In the genomic region with DNA sequence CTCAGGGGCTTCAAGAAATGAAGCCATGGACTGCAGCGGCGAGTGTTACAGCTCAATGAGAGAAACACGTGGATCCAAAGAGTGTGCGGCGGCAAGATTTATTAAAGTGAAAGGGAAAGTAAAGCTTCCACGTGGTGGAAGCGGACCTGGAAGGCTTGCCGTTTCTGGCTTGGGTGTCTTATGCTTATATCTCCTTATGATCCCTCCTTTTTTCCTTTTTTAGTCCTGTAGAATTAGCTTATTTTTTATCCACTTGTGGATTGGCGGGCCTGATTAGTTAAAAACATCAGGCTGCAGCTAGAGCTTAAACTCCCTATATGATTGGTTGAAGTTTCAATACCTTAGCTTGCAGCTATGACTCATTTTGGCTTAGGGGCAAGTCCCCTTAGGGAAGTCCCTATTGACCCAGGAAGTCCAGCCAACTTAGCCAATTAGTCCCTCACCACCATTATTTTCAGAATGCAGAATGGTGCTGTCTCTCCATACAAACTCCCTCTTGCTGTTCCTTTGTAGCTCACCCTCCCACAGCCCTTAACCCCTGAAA, we compare ENCODE assay signal across 12 cellular contexts. TPM values are rescaled to one million over a fixed set of nuclear protein-coding genes. Genes with fewer than 3 reads are reported as not detected.
A peak's percentile ranks its signal among the peaks of the same experiment; 100 is the strongest.
DNase-seq lines count a peak whose midpoint lies in the region; ATAC-seq and TF ChIP-seq lines count a peak whose summit lies in the region.
"Had no signal": no experiment of that assay in that cellular context is flagged by ENCODE, and none has a peak within 500 bp of the region (broad histone marks: within the 10 kb centered on the region; RNA-seq: fewer than 3 reads in every experiment).

No MANE protein-coding gene starts in this region.

- peak overlapping the region; percentile 50 for H3K4me3 Mint-ChIP-seq in activated T-helper 1 cell treated with anti-CD3 and anti-CD28 coated beads, Interleukin-12 subunit alpha, Interleukin-12 subunit beta, Interleukin-2, Interleukin-4 antibody, amounts not matched to agents 30 ng/mL and 10 ng/mL and 1 ng/mL, durations not matched to agents 14 hours and 24 hours and 36 hours
- peak overlapping the region in 8 of 10 donors; percentile 59 to 80 (median 75) for H3K4me3 Mint-ChIP-seq in naive thymus-derived CD8-positive, alpha-beta T cell
- H3K4me3 Mint-ChIP-seq in progenitor cell of endocrine pancreas (ENCODE audit: low read depth): no peak overlapping the region

- H3K27me3 Mint-ChIP-seq in activated T-helper 1 cell treated with anti-CD3 and anti-CD28 coated beads, Interleukin-12 subunit alpha, Interleukin-12 subunit beta, Interleukin-2, Interleukin-4 antibody, amounts not matched to agents 30 ng/mL and 10 ng/mL and 1 ng/mL, durations not matched to agents 14 hours and 24 hours and 36 hours (ENCODE audit: insufficient read depth): no peaks in the 10 kb centered on the region
- H3K27me3 Mint-ChIP-seq in naive thymus-derived CD8-positive, alpha-beta T cell: no peaks in the 10 kb centered on the region
- no peaks in the 10 kb centered on the region for H3K27me3 Mint-ChIP-seq in progenitor cell of endocrine pancreas

- intact Hi-C loops in activated T-helper 1 cell treated with anti-CD3 and anti-CD28 coated beads, Interleukin-12 subunit alpha, Interleukin-12 subunit beta, Interleukin-2, Interleukin-4 antibody, amounts not matched to agents 30 ng/mL and 10 ng/mL and 1 ng/mL, durations not matched to agents 14 hours and 24 hours and 36 hours (cut with micrococcal nuclease): no loop called here

- no peak overlapping the region for H3K4me3 ChIP-seq in GM12865 (ENCODE audit: low read depth, low read length)
- H3K4me3 ChIP-seq: GM23248 had no signal

- ATAC-seq in HG02759 (IDR thresholded peaks at IDR 0.05; ENCODE audit: unreplicated experiment) (peak; percentile 46), HG02970 (IDR thresholded peaks at IDR 0.05; ENCODE audit: low FRiP score, unreplicated experiment) (no peak), GM21367 (IDR thresholded peaks at IDR 0.05; ENCODE audit: unreplicated experiment) (no peak)
- peak in 1 of 2 donors; percentile 47 for ATAC-seq in naive thymus-derived CD8-positive, alpha-beta T cell

- peak; percentile 59 for DNase-seq in GM12865 (ENCODE audit: low read depth)
- DNase-seq in activated T-helper 1 cell treated with anti-CD3 and anti-CD28 coated beads, Interleukin-12 subunit alpha, Interleukin-12 subunit beta, Interleukin-2, Interleukin-4 antibody, amounts not matched to agents 30 ng/mL and 10 ng/mL and 1 ng/mL, durations not matched to agents 14 hours and 24 hours and 36 hours (ENCODE audit: low spot score): no peak
- peak in 1 of 10 donors; percentile 0 for DNase-seq in naive thymus-derived CD8-positive, alpha-beta T cell
- no peak for DNase-seq in activated gamma-delta T cell treated with Interleukin-2 at 50 U/mL for 16 hours
- no peak for DNase-seq in progenitor cell of endocrine pancreas (ENCODE audit: low spot score, unreplicated experiment)
- DNase-seq: activated CD8-positive, alpha-beta memory T cell treated with anti-CD3 and anti-CD28 coated beads, Interleukin-2, amount 50 U/mL, for 4 hours; GF-D8; GM23248; KG1 had no signal

- POLR2A ChIA-PET in naive thymus-derived CD8-positive, alpha-beta T cell (lab: Charles Lee): no interaction called here

- no peak for TF ChIP-seq CTCF in GM12865 (IDR thresholded peaks at IDR 0.05; ENCODE audit: insufficient read depth, low read depth, low read length, missing control alignments)
- no peak for TF ChIP-seq CTCF in progenitor cell of endocrine pancreas (IDR thresholded peaks at IDR 0.05; ENCODE audit: unreplicated experiment)

- peaks cover 5% of the 10 kb centered on the region for H3K9me3 Mint-ChIP-seq in activated T-helper 1 cell treated with anti-CD3 and anti-CD28 coated beads, Interleukin-12 subunit alpha, Interleukin-12 subunit beta, Interleukin-2, Interleukin-4 antibody, amounts not matched to agents 30 ng/mL and 10 ng/mL and 1 ng/mL, durations not matched to agents 14 hours and 24 hours and 36 hours
- no peaks in the 10 kb centered on the region for H3K9me3 Mint-ChIP-seq in naive thymus-derived CD8-positive, alpha-beta T cell
- H3K9me3 Mint-ChIP-seq in progenitor cell of endocrine pancreas (ENCODE audit: low read depth): peaks cover 3% of the 10 kb centered on the region

- peaks cover 8% of the 10 kb centered on the region for H3K4me1 Mint-ChIP-seq in activated T-helper 1 cell treated with anti-CD3 and anti-CD28 coated beads, Interleukin-12 subunit alpha, Interleukin-12 subunit beta, Interleukin-2, Interleukin-4 antibody, amounts not matched to agents 30 ng/mL and 10 ng/mL and 1 ng/mL, durations not matched to agents 14 hours and 24 hours and 36 hours (ENCODE audit: low read depth)
- H3K4me1 Mint-ChIP-seq in naive thymus-derived CD8-positive, alpha-beta T cell: peaks cover 0 to 6% (median 6%) of the 10 kb centered on the region in 4 donors
- H3K4me1 Mint-ChIP-seq in progenitor cell of endocrine pancreas (ENCODE audit: low read depth): peaks cover 13% of the 10 kb centered on the region

- H3K36me3 Mint-ChIP-seq in activated T-helper 1 cell treated with anti-CD3 and anti-CD28 coated beads, Interleukin-12 subunit alpha, Interleukin-12 subunit beta, Interleukin-2, Interleukin-4 antibody, amounts not matched to agents 30 ng/mL and 10 ng/mL and 1 ng/mL, durations not matched to agents 14 hours and 24 hours and 36 hours (ENCODE audit: low read depth): no peaks in the 10 kb centered on the region
- H3K36me3 Mint-ChIP-seq in naive thymus-derived CD8-positive, alpha-beta T cell: no peaks in the 10 kb centered on the region
- H3K36me3 Mint-ChIP-seq in progenitor cell of endocrine pancreas (ENCODE audit: insufficient read depth): peaks cover 2% of the 10 kb centered on the region

- H3K27ac Mint-ChIP-seq in activated T-helper 1 cell treated with anti-CD3 and anti-CD28 coated beads, Interleukin-12 subunit alpha, Interleukin-12 subunit beta, Interleukin-2, Interleukin-4 antibody, amounts not matched to agents 30 ng/mL and 10 ng/mL and 1 ng/mL, durations not matched to agents 14 hours and 24 hours and 36 hours: peak overlapping the region; percentile 50
- H3K27ac Mint-ChIP-seq in naive thymus-derived CD8-positive, alpha-beta T cell: peak overlapping the region in 6 of 10 donors; percentile 8 to 84 (median 64)
- H3K27ac Mint-ChIP-seq in progenitor cell of endocrine pancreas: no peak overlapping the region

RNA-seq across cellular contexts. Expression of a gene that starts 11.6 kb away (rescaled TPM):
- total RNA-seq in activated T-helper 1 cell treated with anti-CD3 and anti-CD28 coated beads, Interleukin-12 subunit alpha, Interleukin-12 subunit beta, Interleukin-2, Interleukin-4 antibody, amounts not matched to agents 30 ng/mL and 10 ng/mL and 1 ng/mL, durations not matched to agents 14 hours and 24 hours and 36 hours: not detected in 2 replicates
- total RNA-seq in naive thymus-derived CD8-positive, alpha-beta T cell: under 1 TPM; 0.11 to 0.34 TPM
- under 1 TPM in 1 of 3 donors, not detected in 2; 0.46 TPM for polyA plus RNA-seq in naive thymus-derived CD8-positive, alpha-beta T cell
- 16.8 and 17.6 TPM in 2 replicates for total RNA-seq in progenitor cell of endocrine pancreas

Comparison
In these comparisons a context has a peak if more than half of its experiments do, and no peak if none do; other contexts are left out.
1. RNA of a gene that starts 11.6 kb away (total RNA-seq): 16.8 to 17.6 TPM in progenitor cell of endocrine pancreas; 0.11 to 0.34 TPM in naive thymus-derived CD8-positive, alpha-beta T cell and not detected in activated T-helper 1 cell treated with anti-CD3 and anti-CD28 coated beads, Interleukin-12 subunit alpha, Interleukin-12 subunit beta, Interleukin-2, Interleukin-4 antibody, amounts not matched to agents 30 ng/mL and 10 ng/mL and 1 ng/mL, durations not matched to agents 14 hours and 24 hours and 36 hours; every median in the first group is over 10 times any median in the second.